1 cellular context compared by ENCODE assay signal in genomic region chr14:67575684-67576083, GRCh38.
TF ChIP-seq lines count a peak whose summit lies in the region.

No MANE protein-coding gene starts in this region.

TF ChIP-seq in H1, 55 proteins besides CTCF, POLR2A, EP300 and RAD21:
- TF ChIP-seq EGR1 (IDR thresholded peaks at IDR 0.05; ENCODE audit: borderline replicate concordance, low read depth, low read length) (no peak), SAP30 (IDR thresholded peaks at IDR 0.05; ENCODE audit: insufficient read depth, insufficient replicate concordance, low read length) (no peak), JUN (IDR thresholded peaks at IDR 0.05; ENCODE audit: low read depth, low read length) (no peak), SUZ12 (IDR thresholded peaks at IDR 0.05; ENCODE audit: low read length) (no peak), TAF1 (IDR thresholded peaks at IDR 0.05; ENCODE audit: low read depth, low read length) (no peak), GTF2F1 (IDR thresholded peaks at IDR 0.05; ENCODE audit: borderline replicate concordance, low read depth, low read length) (no peak), HDAC6 (IDR thresholded peaks at IDR 0.05; ENCODE audit: low read depth, low read length) (no peak), KDM4A (IDR thresholded peaks at IDR 0.05; ENCODE audit: low read depth, low read length, severe bottlenecking) (no peak)
